Comparison of ENCODE assay signal across 8 cellular contexts in the genomic region with DNA sequence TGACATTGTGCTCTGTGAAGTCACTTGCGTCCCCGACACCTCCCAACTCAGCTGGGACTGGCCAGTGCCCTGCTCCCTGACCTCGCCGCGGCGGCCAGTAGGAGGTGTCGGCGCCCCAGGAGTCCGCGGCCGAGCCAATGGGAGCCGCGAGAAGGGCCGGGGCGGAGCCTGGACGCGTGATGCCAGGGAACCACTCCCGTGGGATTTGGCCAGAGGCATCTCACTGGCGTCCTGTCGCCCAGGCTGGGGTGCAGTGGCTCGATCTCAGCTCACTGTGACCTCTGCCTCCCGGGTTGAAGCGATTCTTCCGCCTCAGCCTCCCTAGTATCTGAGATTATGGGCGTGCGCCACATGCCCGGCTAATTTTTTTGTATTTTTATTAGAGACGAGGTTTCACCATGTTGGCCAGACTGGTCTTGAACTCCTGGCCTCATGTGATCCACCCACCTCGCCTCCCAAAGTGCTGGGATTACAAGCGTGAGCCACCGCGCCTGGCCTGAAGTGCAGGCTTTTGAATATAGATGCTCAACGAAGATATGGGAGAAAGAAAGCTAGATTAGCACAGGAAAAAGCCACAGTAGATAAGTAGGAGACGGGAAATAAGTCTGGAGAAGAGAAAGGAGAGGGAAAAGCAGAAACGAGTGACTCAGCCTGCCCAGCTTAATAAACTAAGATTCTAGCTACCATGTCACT.
A peak's percentile ranks its signal among the peaks of the same experiment; 100 is the strongest.
DNase-seq lines count a peak whose midpoint lies in the region; ATAC-seq, FAIRE-seq and TF ChIP-seq lines count a peak whose summit lies in the region.

No MANE protein-coding gene starts in this region.

- H3K9me3 Mint-ChIP-seq in dendritic cell treated with granulocyte-macrophage colony-stimulating factor and Interleukin-4, amounts not matched to agents 40 ng/mL and 50 ng/mL, for 4 days: no peaks in the 10 kb centered on the region

- intact Hi-C loops in dendritic cell treated with granulocyte-macrophage colony-stimulating factor and Interleukin-4, amounts not matched to agents 40 ng/mL and 50 ng/mL, for 4 days (cut with micrococcal nuclease): loop anchor here (1.0 kb wide), 1 partner anchor 38 kb away; a partner anchor contains a TSS

- peaks cover 17% of the 10 kb centered on the region for H3K4me1 Mint-ChIP-seq in dendritic cell treated with granulocyte-macrophage colony-stimulating factor and Interleukin-4, amounts not matched to agents 40 ng/mL and 50 ng/mL, for 4 days (ENCODE audit: low read depth)

- ATAC-seq in activated CD4-positive, CD25-positive, alpha-beta regulatory T cell treated with anti-CD3 and anti-CD28 coated beads, Interleukin-2, amount 50 U/mL, for 24 hours: peak; percentile 95 to 96
- no peak for ATAC-seq in GM21737 (IDR thresholded peaks at IDR 0.05; ENCODE audit: unreplicated experiment)

- TF ChIP-seq CTCF in D721Med (IDR thresholded peaks at IDR 0.05; ENCODE audit: insufficient read depth, missing control alignments): no peak

- peak overlapping the region; percentile 77 for H3K4me3 Mint-ChIP-seq in dendritic cell treated with granulocyte-macrophage colony-stimulating factor and Interleukin-4, amounts not matched to agents 40 ng/mL and 50 ng/mL, for 4 days

- H3K27me3 Mint-ChIP-seq in dendritic cell treated with granulocyte-macrophage colony-stimulating factor and Interleukin-4, amounts not matched to agents 40 ng/mL and 50 ng/mL, for 4 days: peaks cover 2% of the 10 kb centered on the region

- H3K27ac Mint-ChIP-seq in dendritic cell treated with granulocyte-macrophage colony-stimulating factor and Interleukin-4, amounts not matched to agents 40 ng/mL and 50 ng/mL, for 4 days: peak overlapping the region; percentile 81

- FAIRE-seq in D721Med (lab: Jason Lieb, UNC): no peak

- H3K36me3 Mint-ChIP-seq in dendritic cell treated with granulocyte-macrophage colony-stimulating factor and Interleukin-4, amounts not matched to agents 40 ng/mL and 50 ng/mL, for 4 days (ENCODE audit: low read depth): no peaks in the 10 kb centered on the region

- DNase-seq in D721Med (ENCODE audit: insufficient read length, low spot score) (peak; percentile 79), GOT3 (lab: John Stamatoyannopoulos, UW) (peak; percentile 53), NCI-H187 treated with DMSO at 0.1 percent for 48 hours (lab: John Stamatoyannopoulos, UW) (peak; percentile 6), kidney tubule cell (ENCODE audit: low spot score) (peak; percentile 90)
- DNase-seq in stimulated activated CD4-positive, alpha-beta T cell treated with anti-CD3 and anti-CD28 coated beads, Interleukin-15, amount 100 ng/mL, for 1 hour (ENCODE audit: low read depth in 1 of 2, low spot score in 1 of 2): peak; percentile 2 to 18

Comparison
In these comparisons a context has a peak if more than half of its experiments do, and no peak if none do; other contexts are left out.
1. DNase-seq: peak in every context shown above with its lines; median percentile 90 in kidney tubule cell; 79 in D721Med; 53 in GOT3; 10 in stimulated activated CD4-positive, alpha-beta T cell treated with anti-CD3 and anti-CD28 coated beads, Interleukin-15, amount 100 ng/mL, for 1 hour; 6 in NCI-H187 treated with DMSO at 0.1 percent for 48 hours.